ENCODE assay signal across 9 cellular contexts in genomic region chr4:142282870-142283431, GRCh38.
DNase-seq lines count a peak whose midpoint lies in the region; ATAC-seq and TF ChIP-seq lines count a peak whose summit lies in the region.
"Had no signal": no experiment of that assay in that cellular context is flagged by ENCODE, and none has a peak within 500 bp of the region (broad histone marks: within the 10 kb centered on the region; RNA-seq: fewer than 3 reads in every experiment).

No MANE protein-coding gene starts in this region.

- H3K79me2 ChIP-seq in OCI-LY7 (ENCODE audit: insufficient read depth, low read depth, low read length): no peaks in the 10 kb centered on the region

- H3K4me3 Mint-ChIP-seq in glutamatergic neuron (ENCODE audit: unreplicated experiment): no peak overlapping the region
- H3K4me3 Mint-ChIP-seq: naive B cell had no signal

- peak; percentile 4 for DNase-seq in stimulated activated CD8-positive, alpha-beta memory T cell treated with anti-CD3 and anti-CD28 coated beads, Interleukin-15, amount 100 ng/mL, for 1 hour (ENCODE audit: low read depth)
- DNase-seq in stimulated activated CD8-positive, alpha-beta memory T cell treated with anti-CD3 and anti-CD28 coated beads, Interleukin-4, amount 100 ng/mL, for 48 hours: no peak
- peak; percentile 4 for DNase-seq in OCI-LY7 (ENCODE audit: low spot score)
- DNase-seq in glutamatergic neuron: no peak
- no peak for DNase-seq in omental fat pad (ENCODE audit: low spot score)
- no peak for DNase-seq in posterior vena cava (ENCODE audit: low spot score)
- DNase-seq: naive B cell had no signal

- H3K27ac ChIP-seq in OCI-LY7 (ENCODE audit: low read depth, low read length, poor library complexity, severe bottlenecking): no peak overlapping the region

- POLR2A ChIA-PET in OCI-LY7 (lab: Charles Lee): interaction anchor here (0.8 to 1.0 kb wide), 2 partner anchors 11 to 23 kb away, joined by 3 to 4 read pairs; no protein-coding TSS in a partner anchor

- BruUV-seq in OCI-LY7 (replicated peaks; lab: Mats Ljungman, UMichigan): no TSS peak

- no peak overlapping the region for H3K27ac Mint-ChIP-seq in glutamatergic neuron (ENCODE audit: unreplicated experiment)
- H3K27ac Mint-ChIP-seq: naive B cell had no signal

- intact Hi-C loops in OCI-LY7 (cut with micrococcal nuclease; ENCODE audit: unreplicated experiment): no loop called here
- intact Hi-C loops in posterior vena cava (cut with DNase I): no loop called here

- no peaks in the 10 kb centered on the region for H3K9me2 ChIP-seq in OCI-LY7 (ENCODE audit: insufficient read depth, low read length)

- no peak overlapping the region for H3K4me2 ChIP-seq in OCI-LY7 (ENCODE audit: low read length)

- no peak overlapping the region for H3K4me3 ChIP-seq in OCI-LY7 (ENCODE audit: low read depth, low read length, poor library complexity, severe bottlenecking)

- H3K4me1 ChIP-seq in OCI-LY7 (ENCODE audit: insufficient read depth, low read length, poor library complexity, severe bottlenecking): no peaks in the 10 kb centered on the region

- no peak overlapping the region for H2AFZ ChIP-seq in OCI-LY7 (ENCODE audit: low read length)

- CTCF ChIA-PET in OCI-LY7 (lab: Charles Lee; ENCODE audit: unreplicated experiment): no interaction called here

- H3K4me1 Mint-ChIP-seq in glutamatergic neuron (ENCODE audit: low read depth, unreplicated experiment): no peaks in the 10 kb centered on the region
- H3K4me1 Mint-ChIP-seq: naive B cell had no signal

- H3K27me3 Mint-ChIP-seq in glutamatergic neuron (ENCODE audit: unreplicated experiment): peaks cover 1% of the 10 kb centered on the region
- H3K27me3 Mint-ChIP-seq: naive B cell had no signal

- no peaks in the 10 kb centered on the region for H3K9me3 ChIP-seq in OCI-LY7 (ENCODE audit: low read length)

- peak; percentile 70 for TF ChIP-seq CTCF in OCI-LY7 (conservative IDR thresholded peaks at IDR 0.05; ENCODE audit: low read length)
- peak; percentile 89 for TF ChIP-seq CTCF in glutamatergic neuron (IDR thresholded peaks at IDR 0.05; ENCODE audit: partially characterized antibody, unreplicated experiment)
- TF ChIP-seq CTCF in omental fat pad (IDR thresholded peaks at IDR 0.05): no peak

- H3K36me3 Mint-ChIP-seq in glutamatergic neuron (ENCODE audit: unreplicated experiment): no peaks in the 10 kb centered on the region
- H3K36me3 Mint-ChIP-seq: naive B cell had no signal

- no peaks in the 10 kb centered on the region for H3K9me3 Mint-ChIP-seq in glutamatergic neuron (ENCODE audit: unreplicated experiment)
- H3K9me3 Mint-ChIP-seq: naive B cell had no signal

- no peaks in the 10 kb centered on the region for H3K36me3 ChIP-seq in OCI-LY7 (ENCODE audit: insufficient read depth, low read length)

- ATAC-seq in GM21619 (IDR thresholded peaks at IDR 0.05; ENCODE audit: unreplicated experiment) (no peak), omental fat pad (ENCODE audit: low FRiP score) (no peak), HG03097 (IDR thresholded peaks at IDR 0.05; ENCODE audit: low FRiP score, unreplicated experiment) (no peak)

- no peaks in the 10 kb centered on the region for H4K20me1 ChIP-seq in OCI-LY7 (ENCODE audit: insufficient read depth, low read length)

Comparison
In these comparisons a context has a peak if more than half of its experiments do, and no peak if none do; other contexts are left out.
1. DNase-seq: peak in stimulated activated CD8-positive, alpha-beta memory T cell treated with anti-CD3 and anti-CD28 coated beads, Interleukin-15, amount 100 ng/mL, for 1 hour (single experiment) and OCI-LY7 (single experiment); none in stimulated activated CD8-positive, alpha-beta memory T cell treated with anti-CD3 and anti-CD28 coated beads, Interleukin-4, amount 100 ng/mL, for 48 hours (single experiment), glutamatergic neuron (single experiment), omental fat pad (single experiment) and posterior vena cava (single experiment).
2. CTCF ChIP-seq: peak in OCI-LY7 (single experiment) and glutamatergic neuron (single experiment); none in omental fat pad (0 of 3).